28 cellular contexts compared by ENCODE assay signal in genomic region chr5:75468593-75468992, GRCh38.
"Had no signal": no experiment of that assay in that cellular context is flagged by ENCODE, and none has a peak within 500 bp of the region (broad histone marks: within the 10 kb centered on the region; RNA-seq: fewer than 3 reads in every experiment).

No MANE protein-coding gene starts in this region.

- H3K27ac ChIP-seq: left lung, lower lobe of right lung, neural progenitor cell, ovary, right atrium auricular region, skin epidermis, stomach, testis, tibial artery, upper lobe of right lung had no signal

- H3K36me3 ChIP-seq: left lung, lower lobe of right lung, ovary, right atrium auricular region, stomach, tibial artery, upper lobe of right lung had no signal

- H3K4me3 ChIP-seq: left lung, lower lobe of right lung, neural progenitor cell, ovary, right atrium auricular region, skin epidermis, stomach, testis, tibial artery, upper lobe of right lung had no signal

- H3K9ac ChIP-seq: neural progenitor cell had no signal

- ATAC-seq: left colon; left lung; lower lobe of right lung; natural killer cell; sciatic nerve; stimulated activated naive B cell treated with anti-CD40 and anti-IgM and Interleukin-4, amounts not matched to agents 10 μg/mL and 1 μg/mL and 100 μg/mL, for 72 hours; stimulated activated naive CD8-positive, alpha-beta T cell treated with anti-CD3 and anti-CD28 coated beads, Interleukin-15, Interleukin-2, amounts not matched to agents 100 U/mL and 50 U/mL, for 24 hours; upper lobe of right lung had no signal

- H3K9me3 ChIP-seq: ovary, testis had no signal

- H3K27me3 ChIP-seq: left lung, neural progenitor cell, ovary, right atrium auricular region, stomach, testis, tibial artery, upper lobe of right lung had no signal

- FAIRE-seq: islet of Langerhans, kidney, urothelium cell line had no signal

- DNase-seq: hypothalamus; immature natural killer cell; kidney; left colon; left lung; lower lobe of right lung; mammary epithelial cell; naive B cell; natural killer cell; nephron progenitor cell; ovary; stimulated activated CD4-positive, alpha-beta T cell treated with anti-CD3 and anti-CD28 coated beads, Interleukin-12 subunit alpha, Interleukin-12 subunit beta, amount 100 ng/mL, for 4 hours; stimulated activated CD4-positive, alpha-beta T cell treated with anti-CD3 and anti-CD28 coated beads, Interleukin-15, amount 100 ng/mL, for 24 hours; stimulated activated CD4-positive, alpha-beta T cell treated with anti-CD3 and anti-CD28 coated beads, Interleukin-2, amount 100 ng/mL, for 24 hours; stimulated activated CD4-positive, alpha-beta T cell treated with anti-CD3 and anti-CD28 coated beads, Interleukin-4, amount 100 ng/mL, for 1 hour; stimulated activated naive B cell treated with anti-CD40 and anti-IgM and Interleukin-4, amounts not matched to agents 10 μg/mL and 1 μg/mL and 100 μg/mL, for 72 hours; stimulated activated naive CD8-positive, alpha-beta T cell treated with anti-CD3 and anti-CD28 coated beads, Interleukin-15, Interleukin-2, amounts not matched to agents 100 U/mL and 50 U/mL, for 24 hours; stomach; testis; tibial artery; trophoblast cell; upper lobe of right lung had no signal

- H3K4me1 ChIP-seq: testis had no signal
